ENCODE assay signal across 15 cellular contexts in the genomic region with DNA sequence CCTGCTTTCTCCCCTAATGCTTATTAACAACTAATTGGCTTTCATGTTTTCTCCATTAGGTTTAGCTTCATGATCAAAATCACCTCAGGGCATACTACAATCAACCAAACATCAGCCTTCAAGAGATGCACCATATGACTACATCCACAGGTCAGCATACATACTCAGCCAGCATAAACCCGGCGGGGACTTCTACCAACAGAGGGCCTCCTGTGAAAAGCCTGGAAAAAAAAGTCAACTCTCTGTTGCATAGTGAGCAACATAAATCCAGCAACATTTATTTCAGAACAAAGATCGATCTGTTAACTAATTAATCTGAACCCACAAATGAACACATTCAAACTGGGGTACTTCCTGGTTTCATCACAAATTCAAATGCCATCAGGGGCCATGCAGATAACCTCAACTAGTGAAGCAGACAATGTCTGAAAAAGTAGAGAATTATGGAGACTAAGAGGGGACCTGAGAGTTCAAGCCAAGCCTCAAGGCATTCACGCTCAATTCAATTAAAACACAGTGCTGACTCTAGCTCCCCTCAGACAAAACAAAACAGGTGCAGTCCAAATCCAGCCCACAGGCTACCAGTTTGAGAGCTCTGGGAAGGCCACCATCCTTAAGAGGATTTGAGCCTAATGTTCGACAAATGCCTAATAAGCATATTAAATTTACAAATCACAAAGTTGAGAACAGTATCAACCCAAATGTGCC.
A peak's percentile ranks its signal among the peaks of the same experiment; 100 is the strongest.
DNase-seq lines count a peak whose midpoint lies in the region; ATAC-seq and TF ChIP-seq lines count a peak whose summit lies in the region.
"Had no signal": no experiment of that assay in that cellular context is flagged by ENCODE, and none has a peak within 500 bp of the region (broad histone marks: within the 10 kb centered on the region; RNA-seq: fewer than 3 reads in every experiment).

No MANE protein-coding gene starts in this region.

- BruUV-seq in MCF 10A (replicated peaks; lab: Mats Ljungman, UMichigan): no TSS peak

- TF ChIP-seq RAD21 in SK-N-SH (IDR thresholded peaks at IDR 0.05; ENCODE audit: low read length): peak; percentile 50

- no peak overlapping the region for H3K4me2 ChIP-seq in SK-N-SH
- H3K4me2 ChIP-seq in Karpas-422 (ENCODE audit: low read depth, low read length, poor library complexity, severe bottlenecking): no peak overlapping the region

- H3K9me3 ChIP-seq in breast epithelium (peaks cover 4 to 12% of the 10 kb centered on the region in 2 donors), SK-N-SH (no peaks in the 10 kb centered on the region), Karpas-422 (ENCODE audit: low read length) (no peaks in the 10 kb centered on the region)

- DNase-seq in breast epithelium (ENCODE audit: low spot score in 2 of 2): no peak
- DNase-seq in MCF 10A (ENCODE audit: unreplicated experiment): no peak
- no peak for DNase-seq in SK-N-SH
- peak; percentile 35 for DNase-seq in foreskin melanocyte
- DNase-seq in retinal pigment epithelial cell (ENCODE audit: low read depth): no peak
- no peak for DNase-seq in Karpas-422
- DNase-seq: activated CD4-positive, alpha-beta T cell treated with anti-CD3 and anti-CD28 coated beads for 1 hour; activated T-cell treated with anti-CD3 and anti-CD28 coated beads, Interleukin-2, amount 50 U/mL, for 48 hours; DMS79; NCI-H2029 treated with DMSO at 0.1 percent for 48 hours; stimulated activated CD4-positive, alpha-beta T cell treated with anti-CD3 and anti-CD28 coated beads, Interleukin-4, amount 100 ng/mL, for 24 hours; stimulated activated naive B cell treated with anti-CD40 and anti-IgM and Interleukin-4, amounts not matched to agents 10 μg/mL and 1 μg/mL and 100 μg/mL, for 72 hours had no signal

- no peak for TF ChIP-seq EP300 in SK-N-SH (IDR thresholded peaks at IDR 0.05; ENCODE audit: borderline replicate concordance in 1 of 2, low read depth in 1 of 2, low read length in 1 of 2)

- CTCF ChIA-PET in MCF 10A (lab: Yijun Ruan, JAX): interaction anchor here (0.6 to 1.7 kb wide), 9 partner anchors 16 to 180 kb away, joined by 3 to 5 read pairs (median 3); no protein-coding TSS in a partner anchor
- CTCF ChIA-PET in SK-N-SH (lab: Yijun Ruan, JAX): interaction anchor here (0.6 to 1.4 kb wide), 6 partner anchors 9 to 282 kb away, joined by 3 to 4 read pairs (median 3); no protein-coding TSS in a partner anchor

- H3F3A ChIP-seq in SK-N-SH (replicated peaks; ENCODE audit: insufficient read depth): no peaks in the 10 kb centered on the region

- TF ChIP-seq POLR2A in breast epithelium (IDR thresholded peaks at IDR 0.05): no peak

- no peaks in the 10 kb centered on the region for H3K4me1 Mint-ChIP-seq in MCF 10A (ENCODE audit: insufficient read depth, unreplicated experiment)
- H3K4me1 Mint-ChIP-seq: memory B cell; stimulated activated naive B cell treated with anti-CD40 and anti-IgM and Interleukin-4, amounts not matched to agents 10 μg/mL and 1 μg/mL and 100 μg/mL, for 72 hours had no signal

- H3K27ac ChIP-seq in breast epithelium (peak overlapping the region; percentile 22 to 40), SK-N-SH (ENCODE audit: low read depth in 2 of 2, low read length in 1 of 2) (no peak overlapping the region), Karpas-422 (ENCODE audit: low read length) (no peak overlapping the region)

- H3K9me2 ChIP-seq in SK-N-SH (no peaks in the 10 kb centered on the region), Karpas-422 (replicated peaks; ENCODE audit: insufficient read depth, low read length) (no peaks in the 10 kb centered on the region)

- H3K4me3 ChIP-seq in breast epithelium (no peak overlapping the region), SK-N-SH (ENCODE audit: low read depth in 2 of 2, low read length in 1 of 2) (no peak overlapping the region), retinal pigment epithelial cell (ENCODE audit: low read length) (no peak overlapping the region), Karpas-422 (ENCODE audit: low read length) (no peak overlapping the region)

- POLR2A ChIA-PET in MCF 10A (lab: Yijun Ruan, JAX) (no interaction called here), SK-N-SH (lab: Yijun Ruan, JAX) (no interaction called here)

- H3K36me3 Mint-ChIP-seq in MCF 10A (ENCODE audit: insufficient read depth, unreplicated experiment): no peaks in the 10 kb centered on the region
- H3K36me3 Mint-ChIP-seq: memory B cell; stimulated activated naive B cell treated with anti-CD40 and anti-IgM and Interleukin-4, amounts not matched to agents 10 μg/mL and 1 μg/mL and 100 μg/mL, for 72 hours had no signal

- intact Hi-C loops in breast epithelium (cut with DNase I; ENCODE audit: low total_unique reads) (no loop called here), MCF 10A (cut with micrococcal nuclease) (loop anchor here (1.0 to 5.0 kb wide), 3 partner anchors 123 to 224 kb away; a partner anchor contains a TSS)

- H2AFZ ChIP-seq in SK-N-SH (ENCODE audit: low read depth) (no peak overlapping the region), Karpas-422 (ENCODE audit: low read length) (no peak overlapping the region)

- H3K4me3 Mint-ChIP-seq in MCF 10A (ENCODE audit: unreplicated experiment): no peak overlapping the region
- H3K4me3 Mint-ChIP-seq: memory B cell; stimulated activated naive B cell treated with anti-CD40 and anti-IgM and Interleukin-4, amounts not matched to agents 10 μg/mL and 1 μg/mL and 100 μg/mL, for 72 hours had no signal

- H3K9me3 Mint-ChIP-seq in MCF 10A (ENCODE audit: unreplicated experiment): no peaks in the 10 kb centered on the region

- TF ChIP-seq CTCF in breast epithelium (IDR thresholded peaks at IDR 0.05): no peak
- no peak for TF ChIP-seq CTCF in MCF 10A (IDR thresholded peaks at IDR 0.05; ENCODE audit: unreplicated experiment)
- TF ChIP-seq CTCF in SK-N-SH (IDR thresholded peaks at IDR 0.05): peak; percentile 25; the same call in 1 of the 2 replicates
- peak; percentile 48 for TF ChIP-seq CTCF in retinal pigment epithelial cell (conservative IDR thresholded peaks at IDR 0.05; ENCODE audit: low read depth, low read length)

- WGBS in SK-N-SH (ENCODE audit: low lambda C conversion rate): 82% methylated on average over 5 of the region's 5 CpGs

- H3K27ac Mint-ChIP-seq in MCF 10A (ENCODE audit: low read depth, unreplicated experiment): no peak overlapping the region
- H3K27ac Mint-ChIP-seq: memory B cell; stimulated activated naive B cell treated with anti-CD40 and anti-IgM and Interleukin-4, amounts not matched to agents 10 μg/mL and 1 μg/mL and 100 μg/mL, for 72 hours had no signal

- no peaks in the 10 kb centered on the region for H3K27me3 Mint-ChIP-seq in MCF 10A (ENCODE audit: insufficient read depth, unreplicated experiment)
- H3K27me3 Mint-ChIP-seq: memory B cell; stimulated activated naive B cell treated with anti-CD40 and anti-IgM and Interleukin-4, amounts not matched to agents 10 μg/mL and 1 μg/mL and 100 μg/mL, for 72 hours had no signal

- no peaks in the 10 kb centered on the region for H3K36me3 ChIP-seq in breast epithelium
- H3K36me3 ChIP-seq in SK-N-SH (replicated peaks in 1 of 2; ENCODE audit: control insufficient read depth in 1 of 2, insufficient read depth in 2 of 2, low read length in 1 of 2): no peaks in the 10 kb centered on the region
- no peaks in the 10 kb centered on the region for H3K36me3 ChIP-seq in Karpas-422 (ENCODE audit: insufficient read depth, low read length)

- H3K27me3 ChIP-seq in breast epithelium: no peaks in the 10 kb centered on the region
- H3K27me3 ChIP-seq in SK-N-SH (ENCODE audit: insufficient read depth): no peaks in the 10 kb centered on the region
- H3K27me3 ChIP-seq in Karpas-422 (ENCODE audit: low read length): no peaks in the 10 kb centered on the region

- no peaks in the 10 kb centered on the region for H3K4me1 ChIP-seq in breast epithelium
- no peaks in the 10 kb centered on the region; a peak in 1 of 4 replicates for H3K4me1 ChIP-seq in SK-N-SH (ENCODE audit: control insufficient read depth in 1 of 2, insufficient read depth in 2 of 2, low read depth in 1 of 2, low read length in 1 of 2)
- no peaks in the 10 kb centered on the region for H3K4me1 ChIP-seq in Karpas-422 (ENCODE audit: low read length)

- H3K9ac ChIP-seq in SK-N-SH (no peak overlapping the region), Karpas-422 (ENCODE audit: low read length) (no peak overlapping the region)

- H3K79me2 ChIP-seq in SK-N-SH (ENCODE audit: insufficient read depth) (peaks cover 81% of the 10 kb centered on the region), Karpas-422 (ENCODE audit: low read length) (no peaks in the 10 kb centered on the region)

- H4K20me1 ChIP-seq in SK-N-SH (ENCODE audit: insufficient read depth): no peaks in the 10 kb centered on the region; the same call in 1 of the 2 replicates
- H4K20me1 ChIP-seq in Karpas-422 (ENCODE audit: insufficient read depth, low read depth, low read length): no peaks in the 10 kb centered on the region

- no peak for ATAC-seq in GM21825 (IDR thresholded peaks at IDR 0.05; ENCODE audit: unreplicated experiment)
- ATAC-seq in HG02571 (IDR thresholded peaks at IDR 0.05; ENCODE audit: unreplicated experiment): no peak
- ATAC-seq: stimulated activated naive B cell treated with anti-CD40 and anti-IgM and Interleukin-4, amounts not matched to agents 10 μg/mL and 1 μg/mL and 100 μg/mL, for 72 hours had no signal

TF ChIP-seq in SK-N-SH, 30 proteins besides CTCF, POLR2A, EP300 and RAD21:
- peak; percentile 35 for TF ChIP-seq SMC3 (IDR thresholded peaks at IDR 0.05; ENCODE audit: low read depth, low read length)
- no peak for TF ChIP-seq EZH2phosphoT487 (IDR thresholded peaks at IDR 0.05; ENCODE audit: borderline replicate concordance, low read depth)

Comparison
In these comparisons a context has a peak if more than half of its experiments do, and no peak if none do; other contexts are left out.
1. H3K27ac ChIP-seq: peak in breast epithelium (2 of 2); none in SK-N-SH (0 of 2) and Karpas-422 (single experiment).
2. CTCF ChIP-seq: peak in SK-N-SH (single experiment) and retinal pigment epithelial cell (single experiment); none in breast epithelium (0 of 3) and MCF 10A (single experiment).